ENCODE assay signal across 7 cellular contexts in the genomic region with DNA sequence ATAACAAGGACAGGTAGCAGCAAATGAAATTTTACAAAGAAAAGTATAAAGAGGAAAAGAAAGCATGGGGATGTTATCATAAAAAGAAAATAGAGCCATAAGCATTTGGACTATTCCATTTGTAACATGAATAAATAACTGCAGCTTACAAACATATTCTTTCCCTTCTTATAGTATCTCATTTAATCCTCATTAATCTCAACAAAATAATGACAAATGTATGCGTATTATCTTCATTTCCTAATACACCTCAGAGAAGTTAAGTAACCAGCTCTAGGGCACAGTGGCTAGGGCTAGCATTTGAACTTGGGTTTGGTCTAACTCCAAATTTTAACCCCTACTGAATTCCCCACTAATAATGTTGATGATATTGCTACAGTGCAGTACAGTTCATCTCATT.
"Had no signal": no experiment of that assay in that cellular context is flagged by ENCODE, and none has a peak within 500 bp of the region (broad histone marks: within the 10 kb centered on the region; RNA-seq: fewer than 3 reads in every experiment).

No MANE protein-coding gene starts in this region.

- H3K27me3 Mint-ChIP-seq: IgD-negative memory B cell had no signal

- H3K4me3 Mint-ChIP-seq: IgD-negative memory B cell had no signal

- H3K36me3 Mint-ChIP-seq: IgD-negative memory B cell had no signal

- DNase-seq: IMR-90, KBM-7, KG1 had no signal

- H3K4me3 ChIP-seq: K562 had no signal

- H3K27ac Mint-ChIP-seq: IgD-negative memory B cell had no signal

- ATAC-seq: HepG2, K562 had no signal

- H3K27ac ChIP-seq: HL-60 had no signal
